8 cellular contexts compared by ENCODE assay signal in the genomic region with DNA sequence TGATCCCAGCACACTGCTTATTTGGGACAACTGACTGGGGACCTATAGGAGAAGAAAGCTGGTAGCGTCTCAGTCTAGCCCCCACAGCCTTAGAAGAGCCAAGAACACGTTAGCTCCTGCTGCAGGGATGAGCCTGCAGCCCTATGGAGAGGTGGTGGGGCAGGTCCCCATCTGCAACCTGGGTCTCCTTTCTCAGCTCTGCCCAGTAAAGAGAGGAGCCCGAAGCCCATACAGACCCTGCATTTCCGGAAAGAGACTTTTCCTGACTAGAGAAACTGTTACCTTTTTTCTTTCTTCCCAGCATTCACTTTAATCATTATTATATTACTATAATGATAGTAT. TPM values are rescaled to one million over a fixed set of nuclear protein-coding genes. Genes with fewer than 3 reads are reported as not detected.
DNase-seq lines count a peak whose midpoint lies in the region; ATAC-seq and TF ChIP-seq lines count a peak whose summit lies in the region.

No MANE protein-coding gene starts in this region.

- H3K4me3 Mint-ChIP-seq in activated naive CD8-positive, alpha-beta T cell treated with anti-CD3 and anti-CD28 coated beads for 36 hours = peak overlapping the region; percentile 99
- H3K4me3 Mint-ChIP-seq in type B pancreatic cell = peak overlapping the region; percentile 97

- peaks cover 20% of the 10 kb centered on the region for H3K4me1 Mint-ChIP-seq in activated naive CD8-positive, alpha-beta T cell treated with anti-CD3 and anti-CD28 coated beads for 36 hours
- peaks cover 15% of the 10 kb centered on the region for H3K4me1 Mint-ChIP-seq in type B pancreatic cell (ENCODE audit: unreplicated experiment)

- ATAC-seq in HG02885 (IDR thresholded peaks at IDR 0.05; ENCODE audit: poor library complexity, unreplicated experiment) (peak; percentile 5), GM21367 (IDR thresholded peaks at IDR 0.05; ENCODE audit: unreplicated experiment) (no peak), GM18870 (IDR thresholded peaks at IDR 0.05; ENCODE audit: unreplicated experiment) (no peak), HG03521 (IDR thresholded peaks at IDR 0.05; ENCODE audit: unreplicated experiment) (no peak)

- H3K9me3 Mint-ChIP-seq in activated naive CD8-positive, alpha-beta T cell treated with anti-CD3 and anti-CD28 coated beads for 36 hours = no peaks in the 10 kb centered on the region
- H3K9me3 Mint-ChIP-seq in type B pancreatic cell = no peaks in the 10 kb centered on the region

- peaks cover 7% of the 10 kb centered on the region for H3K36me3 Mint-ChIP-seq in activated naive CD8-positive, alpha-beta T cell treated with anti-CD3 and anti-CD28 coated beads for 36 hours
- peaks cover 9% of the 10 kb centered on the region for H3K36me3 Mint-ChIP-seq in type B pancreatic cell

- TF ChIP-seq CTCF in kidney epithelial cell (IDR thresholded peaks at IDR 0.05; ENCODE audit: insufficient read depth, low read length, poor library complexity, severe bottlenecking) (no peak), type B pancreatic cell (conservative IDR thresholded peaks at IDR 0.05) (no peak)

- H3K27me3 Mint-ChIP-seq in activated naive CD8-positive, alpha-beta T cell treated with anti-CD3 and anti-CD28 coated beads for 36 hours = no peaks in the 10 kb centered on the region
- peaks cover 9% of the 10 kb centered on the region for H3K27me3 Mint-ChIP-seq in type B pancreatic cell

- H3K27ac Mint-ChIP-seq in activated naive CD8-positive, alpha-beta T cell treated with anti-CD3 and anti-CD28 coated beads for 36 hours = peak overlapping the region; percentile 88
- peak overlapping the region; percentile 93 for H3K27ac Mint-ChIP-seq in type B pancreatic cell

- DNase-seq in D341Med (ENCODE audit: low spot score) = peak; percentile 46
- DNase-seq in activated naive CD8-positive, alpha-beta T cell treated with anti-CD3 and anti-CD28 coated beads for 36 hours = no peak
- no peak for DNase-seq in kidney epithelial cell (ENCODE audit: low read depth)
- DNase-seq in type B pancreatic cell (ENCODE audit: extremely low spot score, unreplicated experiment) = no peak

- H3K4me3 ChIP-seq in kidney epithelial cell (ENCODE audit: low read depth, low read length) = peak overlapping the region; percentile 61

- peaks cover 2% of the 10 kb centered on the region for H3K36me3 ChIP-seq in kidney epithelial cell (ENCODE audit: control insufficient read depth, insufficient read depth, low read length)

- H3K27me3 ChIP-seq in kidney epithelial cell (ENCODE audit: control insufficient read depth, insufficient read depth, low read length) = peaks cover 3% of the 10 kb centered on the region

RNA-seq across cellular contexts. Expression of a gene that starts 0.8 kb away (rescaled TPM):
- 10 to 100 TPM; 25.0 to 26.8 TPM for total RNA-seq in activated naive CD8-positive, alpha-beta T cell treated with anti-CD3 and anti-CD28 coated beads for 36 hours
- total RNA-seq in kidney epithelial cell (24.5 and 34.9 TPM in 2 replicates), type B pancreatic cell (ENCODE audit: low replicate concordance) (35.4 and 42.3 TPM in 2 replicates)

RNA-seq across cellular contexts. Expression of a gene that starts 32.0 kb away (rescaled TPM):
- total RNA-seq in activated naive CD8-positive, alpha-beta T cell treated with anti-CD3 and anti-CD28 coated beads for 36 hours = not detected
- total RNA-seq in kidney epithelial cell (not detected in 2 replicates), type B pancreatic cell (ENCODE audit: low replicate concordance) (0.50 TPM in 1 of 2 replicates, not detected in the other)

RNA-seq across cellular contexts. Expression of a gene that starts 52.1 kb away (rescaled TPM):
- total RNA-seq in activated naive CD8-positive, alpha-beta T cell treated with anti-CD3 and anti-CD28 coated beads for 36 hours = 1 to 10 TPM; 4.1 to 4.8 TPM
- total RNA-seq in kidney epithelial cell = 4.9 and 7.5 TPM in 2 replicates
- total RNA-seq in type B pancreatic cell (ENCODE audit: low replicate concordance) = 21.1 and 32.1 TPM in 2 replicates
